Comparison of ENCODE assay signal across 34 cellular contexts in genomic region chr3:169907944-169908343, GRCh38. TPM values are rescaled to one million over a fixed set of nuclear protein-coding genes. Genes with fewer than 3 reads are reported as not detected.
"Had no signal": no experiment of that assay in that cellular context is flagged by ENCODE, and none has a peak within 500 bp of the region (broad histone marks: within the 10 kb centered on the region; RNA-seq: fewer than 3 reads in every experiment).

No MANE protein-coding gene starts in this region.

- H3K4me1 Mint-ChIP-seq: naive thymus-derived CD4-positive, alpha-beta T cell had no signal

- H3K4me2 ChIP-seq: hepatocyte, smooth muscle cell had no signal

- H3K4me3 ChIP-seq: hepatocyte, left ventricle myocardium inferior, lung, mucosa of descending colon, ovary, right atrium auricular region, right lobe of liver, smooth muscle cell, suprapubic skin, thoracic aorta, tibial artery, uterus had no signal

- H2AFZ ChIP-seq: hepatocyte had no signal

- H3K27me3 Mint-ChIP-seq: stimulated activated naive CD8-positive, alpha-beta T cell treated with anti-CD3 and anti-CD28 coated beads, Interleukin-15, Interleukin-2, amounts not matched to agents 100 ng/mL and 50 ng/mL, for 24 hours had no signal

- H3K36me3 Mint-ChIP-seq: natural killer cell treated with Interleukin-12 subunit alpha and Interleukin-12 subunit beta and Interleukin-15 and Interleukin-18, amount 100 ng/mL, for 72 hours; type B pancreatic cell had no signal

- H3K27me3 ChIP-seq: hepatocyte, ovary, right atrium auricular region, right lobe of liver, tibial artery had no signal

- H3K36me3 ChIP-seq: left ventricle myocardium inferior, ovary, right atrium auricular region, right lobe of liver, suprapubic skin, thoracic aorta, tibial artery, uterus had no signal

- H3K79me2 ChIP-seq: hepatocyte had no signal

- H3K9me3 ChIP-seq: left ventricle myocardium inferior, mucosa of descending colon, ovary, right atrium auricular region, right lobe of liver, suprapubic skin, thoracic aorta, tibial artery, uterus had no signal

- H3K27ac ChIP-seq: hepatocyte, left ventricle myocardium inferior, ovary, right atrium auricular region, right lobe of liver, suprapubic skin, thoracic aorta, tibial artery, uterus had no signal

- ATAC-seq: mucosa of descending colon; naive thymus-derived CD4-positive, alpha-beta T cell; right lobe of liver had no signal

- DNase-seq: left ventricle myocardium inferior; midbrain; mucosa of descending colon; naive thymus-derived CD4-positive, alpha-beta T cell; ovary; right lobe of liver; stimulated activated CD4-positive, alpha-beta T cell treated with anti-CD3 and anti-CD28 coated beads, Interleukin-1b, Interleukin-23, amount 100 ng/mL, for 48 hours; stimulated activated CD4-positive, alpha-beta T cell treated with anti-CD3 and anti-CD28 coated beads, Interleukin-2, amount 100 ng/mL, for 48 hours; stimulated activated CD4-positive, alpha-beta T cell treated with anti-CD3 and anti-CD28 coated beads, Interleukin-4, amount 100 ng/mL, for 4 hours; stimulated activated CD8-positive, alpha-beta memory T cell treated with anti-CD3 and anti-CD28 coated beads, Interleukin-4, amount 100 ng/mL, for 48 hours; stimulated activated naive CD4-positive, alpha-beta T cell; tibial artery; uterus had no signal

- H3K4me1 ChIP-seq: right lobe of liver, suprapubic skin, tibial artery, uterus had no signal

- H3K27ac Mint-ChIP-seq: naive thymus-derived CD4-positive, alpha-beta T cell; natural killer cell treated with Interleukin-12 subunit alpha and Interleukin-12 subunit beta and Interleukin-15 and Interleukin-18, amount 100 ng/mL, for 72 hours; progenitor cell of endocrine pancreas; stimulated activated naive CD8-positive, alpha-beta T cell treated with anti-CD3 and anti-CD28 coated beads, Interleukin-15, Interleukin-2, amounts not matched to agents 100 ng/mL and 50 ng/mL, for 24 hours; type B pancreatic cell had no signal

- H3K4me3 Mint-ChIP-seq: naive thymus-derived CD4-positive, alpha-beta T cell; natural killer cell treated with Interleukin-12 subunit alpha and Interleukin-12 subunit beta and Interleukin-15 and Interleukin-18, amount 100 ng/mL, for 72 hours; stimulated activated naive CD8-positive, alpha-beta T cell treated with anti-CD3 and anti-CD28 coated beads, Interleukin-15, Interleukin-2, amounts not matched to agents 100 ng/mL and 50 ng/mL, for 24 hours; type B pancreatic cell had no signal

- H3K9me3 Mint-ChIP-seq: natural killer cell treated with Interleukin-12 subunit alpha and Interleukin-12 subunit beta and Interleukin-15 and Interleukin-18, amount 100 ng/mL, for 72 hours had no signal

RNA-seq across cellular contexts. Expression of gene SAMD7, which starts 3.4 kb away (rescaled TPM):
- total RNA-seq: hepatocyte; kidney epithelial cell; left ventricle myocardium inferior; lower leg skin; lung; mesenteric fat pad; mucosa of descending colon; myocyte; naive thymus-derived CD4-positive, alpha-beta T cell; natural killer cell treated with Interleukin-12 subunit alpha and Interleukin-12 subunit beta and Interleukin-15 and Interleukin-18, amount 100 ng/mL, for 72 hours; omental fat pad; ovary; progenitor cell of endocrine pancreas; pulmonary artery endothelial cell; renal cortical epithelial cell; right atrium auricular region; right lobe of liver; skeletal muscle tissue; smooth muscle cell; subcutaneous adipose tissue; suprapubic skin; thoracic aorta; ureter; uterus had no signal
- polyA plus RNA-seq: hepatocyte; lung; naive thymus-derived CD4-positive, alpha-beta T cell; neural cell; ovary; smooth muscle cell had no signal

RNA-seq across cellular contexts. Expression of gene LRRC31, which starts 38.2 kb away (rescaled TPM):
- total RNA-seq: kidney epithelial cell; left ventricle myocardium inferior; lower leg skin; mesenteric fat pad; myocyte; naive thymus-derived CD4-positive, alpha-beta T cell; natural killer cell treated with Interleukin-12 subunit alpha and Interleukin-12 subunit beta and Interleukin-15 and Interleukin-18, amount 100 ng/mL, for 72 hours; omental fat pad; ovary; pulmonary artery endothelial cell; right atrium auricular region; skeletal muscle tissue; smooth muscle cell; thoracic aorta had no signal
- polyA plus RNA-seq: naive thymus-derived CD4-positive, alpha-beta T cell; neural cell; ovary; smooth muscle cell had no signal
